In the genomic region with DNA sequence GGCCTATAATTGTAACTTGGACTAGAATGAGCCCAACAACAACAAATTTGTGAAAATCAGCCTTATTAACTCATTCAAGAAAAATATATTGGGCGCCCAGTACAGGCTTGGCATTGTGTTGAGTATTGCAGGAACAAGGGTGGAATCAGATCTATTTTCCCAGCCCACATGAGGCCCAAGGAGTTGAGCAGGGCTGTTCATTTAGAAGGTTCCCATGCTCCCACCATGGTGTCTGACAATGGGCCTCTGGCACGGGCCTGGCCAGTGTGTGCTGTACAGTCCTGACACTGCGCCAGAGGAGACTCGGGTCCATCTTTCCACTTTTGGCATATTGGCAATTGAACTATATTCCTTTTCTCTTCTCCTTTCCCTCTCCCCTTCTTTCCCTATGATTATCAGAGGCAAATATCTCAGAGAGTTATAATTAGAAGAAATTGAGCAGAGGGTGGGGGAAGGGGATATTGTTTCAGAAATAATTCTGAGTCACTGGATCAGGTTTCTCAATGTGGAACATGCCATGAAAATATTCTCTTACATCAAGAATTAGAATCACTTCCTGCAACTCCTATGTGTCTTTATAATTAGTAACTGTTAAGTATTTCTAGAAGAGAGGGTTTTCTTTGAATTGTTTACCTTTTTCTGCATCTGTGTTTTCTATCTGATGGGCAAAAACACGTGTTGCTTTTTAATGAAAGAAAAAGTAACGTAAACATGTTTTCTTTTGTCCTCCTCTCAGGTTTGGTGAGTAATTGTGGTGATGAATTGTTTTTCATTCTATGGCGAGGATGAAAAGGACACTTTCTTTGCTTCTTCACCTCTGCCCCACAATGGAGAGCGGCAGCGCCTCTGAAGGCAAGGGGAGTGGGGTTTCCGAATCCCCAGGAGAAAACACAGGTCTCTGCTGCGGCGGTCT, we compare ENCODE assay signal across 2 cellular contexts.
TF ChIP-seq lines count a peak whose summit lies in the region.

No MANE protein-coding gene starts in this region.

TF ChIP-seq in HCT116, 20 proteins besides CTCF, POLR2A, EP300 and RAD21:
- peak; percentile 51 for TF ChIP-seq SP1 (IDR thresholded peaks at IDR 0.05; ENCODE audit: low read depth)
- TF ChIP-seq CBX3 (IDR thresholded peaks at IDR 0.05; ENCODE audit: low read depth), result peak; percentile 32; the same call in 1 of the 2 replicates
- no peak for TF ChIP-seq POLR2AphosphoS5 (IDR thresholded peaks at IDR 0.05; ENCODE audit: low read depth, low read length)
- peak; percentile 49 for TF ChIP-seq CEBPB (IDR thresholded peaks at IDR 0.05; ENCODE audit: low read depth)
- TF ChIP-seq FOSL1 (IDR thresholded peaks at IDR 0.05; ENCODE audit: low read depth), result peak; percentile 32; the same call in 1 of the 2 replicates
- TF ChIP-seq, protein P1, sequence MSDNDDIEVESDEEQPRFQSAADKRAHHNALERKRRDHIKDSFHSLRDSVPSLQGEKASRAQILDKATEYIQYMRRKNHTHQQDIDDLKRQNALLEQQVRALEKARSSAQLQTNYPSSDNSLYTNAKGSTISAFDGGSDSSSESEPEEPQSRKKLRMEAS (IDR thresholded peaks at IDR 0.05), result peak; percentile 43; the same call in 1 of the 2 replicates

TF ChIP-seq in SK-N-SH, 30 proteins besides CTCF, POLR2A, EP300 and RAD21:
- TF ChIP-seq, protein P2, sequence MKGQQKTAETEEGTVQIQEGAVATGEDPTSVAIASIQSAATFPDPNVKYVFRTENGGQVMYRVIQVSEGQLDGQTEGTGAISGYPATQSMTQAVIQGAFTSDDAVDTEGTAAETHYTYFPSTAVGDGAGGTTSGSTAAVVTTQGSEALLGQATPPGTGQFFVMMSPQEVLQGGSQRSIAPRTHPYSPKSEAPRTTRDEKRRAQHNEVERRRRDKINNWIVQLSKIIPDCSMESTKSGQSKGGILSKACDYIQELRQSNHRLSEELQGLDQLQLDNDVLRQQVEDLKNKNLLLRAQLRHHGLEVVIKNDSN (IDR thresholded peaks at IDR 0.05; ENCODE audit: borderline replicate concordance, low read depth), result no peak
- TF ChIP-seq RXRA (IDR thresholded peaks at IDR 0.05; ENCODE audit: borderline replicate concordance, low read depth) (peak; percentile 39; the same call in 1 of the 2 replicates), JUND (IDR thresholded peaks at IDR 0.05) (peak; percentile 43; the same call in 1 of the 2 replicates), RFX5 (IDR thresholded peaks at IDR 0.05; ENCODE audit: low read length) (no peak), FOSL2 (IDR thresholded peaks at IDR 0.05; ENCODE audit: borderline replicate concordance, low read depth) (peak; percentile 40; the same call in 1 of the 2 replicates), SIN3A (IDR thresholded peaks at IDR 0.05; ENCODE audit: borderline replicate concordance, low read depth, low read length) (no peak), TEAD4 (IDR thresholded peaks at IDR 0.05; ENCODE audit: borderline replicate concordance, insufficient read depth) (no peak), MEF2A (IDR thresholded peaks at IDR 0.05; ENCODE audit: borderline replicate concordance, low read depth) (peak; percentile 90), TCF12 (IDR thresholded peaks at IDR 0.05) (peak; percentile 11; the same call in 1 of the 2 replicates)
